Comparison of ENCODE assay signal across 34 cellular contexts in the genomic region with DNA sequence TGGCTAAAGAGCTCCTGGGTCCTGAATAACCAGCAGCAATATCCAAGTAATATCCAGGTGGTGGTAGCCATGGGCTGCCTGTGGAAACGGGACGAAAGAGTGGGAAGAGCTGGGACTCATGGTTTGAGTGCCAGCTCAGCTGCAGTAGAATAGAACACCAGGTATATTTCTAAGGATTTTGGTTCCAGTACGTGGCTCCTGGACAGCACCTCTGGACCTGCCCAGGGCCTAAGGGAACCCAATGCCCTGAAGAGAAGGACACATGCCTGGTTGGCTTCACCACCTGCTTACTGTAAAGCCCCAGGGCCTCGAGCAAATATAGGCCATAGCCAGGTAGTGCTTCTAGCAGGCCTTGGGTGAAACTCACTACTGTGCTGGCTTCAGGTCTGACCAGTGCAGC.
"Had no signal": no experiment of that assay in that cellular context is flagged by ENCODE, and none has a peak within 500 bp of the region (broad histone marks: within the 10 kb centered on the region; RNA-seq: fewer than 3 reads in every experiment).

No MANE protein-coding gene starts in this region.

- ATAC-seq: activated CD8-positive, alpha-beta T cell treated with anti-CD3 and anti-CD28 coated beads for 36 hours; activated naive CD4-positive, alpha-beta T cell treated with anti-CD3 and anti-CD28 coated beads, Interleukin-2, amount 50 U/mL, for 72 hours; activated T-cell treated with anti-CD3 and anti-CD28 coated beads, Interleukin-2, amount 50 U/mL, for 4 hours; activated T-cell treated with anti-CD3 and anti-CD28 coated beads, Interleukin-2, amount 50 U/mL, for 72 hours; activated T-helper 17 cell treated with anti-CD3 and anti-CD28 coated beads, Interleukin-2, amount 50 U/mL, for 72 hours; body of pancreas had no signal

- H3K27me3 ChIP-seq: adrenal gland, body of pancreas, brain microvascular endothelial cell, breast epithelium had no signal

- H3K27ac Mint-ChIP-seq: activated B cell treated with CpG ODN at 0.5 μM for 24 hours; activated CD4-positive, alpha-beta memory T cell treated with anti-CD3 and anti-CD28 coated beads for 36 hours; activated CD4-positive, alpha-beta T cell treated with anti-CD3 and anti-CD28 coated beads, Interleukin-2, amount 10 ng/mL, durations not matched to agents 24 days and 14 days; activated CD8-positive, alpha-beta T cell treated with anti-CD3 and anti-CD28 coated beads for 36 hours; activated naive CD4-positive, alpha-beta T cell treated with anti-CD3 and anti-CD28 coated beads for 36 hours; activated naive CD4-positive, alpha-beta T cell treated with anti-CD3 and anti-CD28 coated beads, Interleukin-2, amount 50 U/mL, for 72 hours; activated naive CD8-positive, alpha-beta T cell treated with anti-CD3 and anti-CD28 coated beads for 36 hours; activated T-cell treated with anti-CD3 and anti-CD28 coated beads, Interleukin-2, amount 50 U/mL, for 72 hours; activated T-helper 1 cell treated with anti-CD3 and anti-CD28 coated beads, Interleukin-12 subunit alpha, Interleukin-12 subunit beta, Interleukin-2, Interleukin-4 antibody, amounts not matched to agents 30 ng/mL and 10 ng/mL and 1 ng/mL, durations not matched to agents 14 hours and 24 hours and 36 hours; activated T-helper 17 cell treated with anti-CD3 and anti-CD28 coated beads, Interleukin-2, amount 50 U/mL, for 72 hours; T-helper 1 cell treated with Interleukin-12 subunit alpha and Interleukin-12 subunit beta and Interleukin-4 antibody, amounts not matched to agents 30 μg/mL and 1 μg/mL, for 36 hours; T-helper 2 cell treated with Interferon-gamma antibody and Interleukin-4, amounts not matched to agents 5 μg/mL and 100 μg/mL, for 36 hours had no signal

- H3K27ac ChIP-seq: adrenal gland, body of pancreas, brain microvascular endothelial cell, breast epithelium, VCaP had no signal

- H3K4me1 Mint-ChIP-seq: activated B cell treated with CpG ODN at 0.5 μM for 24 hours; activated CD4-positive, alpha-beta T cell treated with anti-CD3 and anti-CD28 coated beads, Interleukin-2, amount 10 ng/mL, durations not matched to agents 24 days and 14 days; activated naive CD8-positive, alpha-beta T cell treated with anti-CD3 and anti-CD28 coated beads for 36 hours; activated T-helper 17 cell treated with anti-CD3 and anti-CD28 coated beads, Interleukin-2, amount 50 U/mL, for 72 hours had no signal

- H3K27me3 Mint-ChIP-seq: activated B cell treated with CpG ODN at 0.5 μM for 24 hours; activated CD4-positive, alpha-beta memory T cell treated with anti-CD3 and anti-CD28 coated beads for 36 hours; activated CD4-positive, alpha-beta T cell treated with anti-CD3 and anti-CD28 coated beads, Interleukin-2, amount 10 ng/mL, durations not matched to agents 24 days and 14 days; activated CD8-positive, alpha-beta T cell treated with anti-CD3 and anti-CD28 coated beads for 36 hours; activated naive CD8-positive, alpha-beta T cell treated with anti-CD3 and anti-CD28 coated beads for 36 hours; activated T-helper 17 cell treated with anti-CD3 and anti-CD28 coated beads, Interleukin-2, amount 50 U/mL, for 72 hours had no signal

- H3K4me3 Mint-ChIP-seq: activated B cell treated with CpG ODN at 0.5 μM for 24 hours; activated CD4-positive, alpha-beta memory T cell treated with anti-CD3 and anti-CD28 coated beads for 36 hours; activated CD4-positive, alpha-beta T cell treated with anti-CD3 and anti-CD28 coated beads, Interleukin-2, amount 10 ng/mL, durations not matched to agents 24 days and 14 days; activated CD8-positive, alpha-beta T cell treated with anti-CD3 and anti-CD28 coated beads for 36 hours; activated naive CD4-positive, alpha-beta T cell treated with anti-CD3 and anti-CD28 coated beads for 36 hours; activated naive CD8-positive, alpha-beta T cell treated with anti-CD3 and anti-CD28 coated beads for 36 hours; activated T-cell treated with anti-CD3 and anti-CD28 coated beads, Interleukin-2, amount 50 U/mL, for 4 hours; activated T-cell treated with anti-CD3 and anti-CD28 coated beads, Interleukin-2, amount 50 U/mL, for 72 hours; activated T-helper 1 cell treated with anti-CD3 and anti-CD28 coated beads, Interleukin-12 subunit alpha, Interleukin-12 subunit beta, Interleukin-2, Interleukin-4 antibody, amounts not matched to agents 30 ng/mL and 10 ng/mL and 1 ng/mL, durations not matched to agents 14 hours and 24 hours and 36 hours; activated T-helper 17 cell treated with anti-CD3 and anti-CD28 coated beads, Interleukin-2, amount 50 U/mL, for 72 hours; T-helper 1 cell treated with Interleukin-12 subunit alpha and Interleukin-12 subunit beta and Interleukin-4 antibody, amounts not matched to agents 30 μg/mL and 1 μg/mL, for 36 hours; T-helper 2 cell treated with Interferon-gamma antibody and Interleukin-4, amounts not matched to agents 5 μg/mL and 100 μg/mL, for 36 hours had no signal

- DNase-seq: activated B cell treated with CpG ODN at 0.5 μM for 24 hours; activated CD4-positive, alpha-beta memory T cell treated with anti-CD3 and anti-CD28 coated beads for 36 hours; activated CD4-positive, alpha-beta T cell treated with anti-CD3 and anti-CD28 coated beads for 4 hours; activated CD4-positive, alpha-beta T cell treated with anti-CD3 and anti-CD28 coated beads, Interleukin-2, amount 10 ng/mL, durations not matched to agents 24 days and 14 days; activated CD4-positive, alpha-beta T cell treated with anti-CD3 and anti-CD28 coated beads, Interleukin-2, amount 50 U/mL, for 1 hour; activated CD4-positive, alpha-beta T cell treated with anti-CD3 and anti-CD28 coated beads, Interleukin-2, amount 50 U/mL, for 4 hours; activated CD4-positive, CD25-positive, alpha-beta regulatory T cell treated with anti-CD3 and anti-CD28 coated beads, Interleukin-2, amount 50 U/mL, for 72 hours; activated CD8-positive, alpha-beta memory T cell treated with anti-CD3 and anti-CD28 coated beads, Interleukin-2, amount 50 U/mL, for 4 hours; activated CD8-positive, alpha-beta T cell treated with anti-CD3 and anti-CD28 coated beads for 36 hours; activated effector memory CD4-positive, alpha-beta T cell treated with anti-CD3 and anti-CD28 coated beads, Interleukin-2, amount 50 U/mL, for 16 hours; activated gamma-delta T cell treated with Interleukin-2 at 50 U/mL for 16 hours; activated naive CD4-positive, alpha-beta T cell; activated naive CD4-positive, alpha-beta T cell treated with anti-CD3 and anti-CD28 coated beads for 36 hours; activated naive CD4-positive, alpha-beta T cell treated with anti-CD3 and anti-CD28 coated beads, Interleukin-2, amount 50 U/mL, for 16 hours; activated naive CD8-positive, alpha-beta T cell treated with anti-CD3 and anti-CD28 coated beads for 36 hours; activated T-cell treated with anti-CD3 and anti-CD28 coated beads for 4 hours; activated T-cell treated with anti-CD3 and anti-CD28 coated beads, Interleukin-2, amount 50 U/mL, for 1 hour; activated T-cell treated with anti-CD3 and anti-CD28 coated beads, Interleukin-2, amount 50 U/mL, for 4 hours; activated T-cell treated with anti-CD3 and anti-CD28 coated beads, Interleukin-2, amount 50 U/mL, for 72 hours; adrenal gland; amniotic stem cell; aorta; body of pancreas; brain microvascular endothelial cell; central memory CD4-positive, alpha-beta T cell; T-helper 1 cell; T-helper 9 cell had no signal

- H3K4me1 ChIP-seq: adrenal gland, body of pancreas, breast epithelium had no signal
